9 cellular contexts compared by ENCODE assay signal in genomic region chr5:134113572-134113907, GRCh38. TPM values are rescaled to one million over a fixed set of nuclear protein-coding genes. Genes with fewer than 3 reads are reported as not detected.
DNase-seq lines count a peak whose midpoint lies in the region; TF ChIP-seq lines count a peak whose summit lies in the region.
"Had no signal": no experiment of that assay in that cellular context is flagged by ENCODE, and none has a peak within 500 bp of the region (broad histone marks: within the 10 kb centered on the region; RNA-seq: fewer than 3 reads in every experiment).

No MANE protein-coding gene starts in this region.

- no peaks in the 10 kb centered on the region for H3K9me2 ChIP-seq in PC-9 (ENCODE audit: insufficient read depth)

- CTCF ChIA-PET in CD8-positive, alpha-beta memory T cell (lab: Charles Lee): interaction anchor here (9.8 kb wide), 1 partner anchor 72 kb away, joined by 131 read pairs; no protein-coding TSS in a partner anchor
- CTCF ChIA-PET in PC-9 (lab: Charles Lee): no interaction called here

- H3K27me3 Mint-ChIP-seq in CD8-positive, alpha-beta memory T cell: no peaks in the 10 kb centered on the region

- TF ChIP-seq CTCF in PC-9 (conservative IDR thresholded peaks at IDR 0.05) (no peak), fibroblast of lung (conservative IDR thresholded peaks at IDR 0.05 in 1 of 2, IDR thresholded peaks at IDR 0.05 in 1 of 2; ENCODE audit: low read depth in 1 of 2, low read length in 2 of 2) (no peak)

- peak overlapping the region; percentile 92 to 98 (median 93) for H3K4me3 Mint-ChIP-seq in CD8-positive, alpha-beta memory T cell

- peaks cover 15 to 38% (median 21%) of the 10 kb centered on the region in 3 donors for H3K36me3 Mint-ChIP-seq in CD8-positive, alpha-beta memory T cell

- peak overlapping the region; percentile 29 for H3K27ac ChIP-seq in CD8-positive, alpha-beta memory T cell (ENCODE audit: low read depth, low read length)
- no peak overlapping the region for H3K27ac ChIP-seq in PC-9
- H3K27ac ChIP-seq in fibroblast of lung (ENCODE audit: insufficient read depth, low read length): no peak overlapping the region

- peak overlapping the region; percentile 72 for H3K4me3 ChIP-seq in CD8-positive, alpha-beta memory T cell (ENCODE audit: low read length)
- H3K4me3 ChIP-seq in PC-9: peak overlapping the region; percentile 90; the same call in 1 of the 2 replicates
- peak overlapping the region in 1 of 4 experiments; percentile 62 for H3K4me3 ChIP-seq in fibroblast of lung (replicated peaks in 1 of 4; ENCODE audit: control extremely low read depth in 1 of 4, insufficient read depth in 1 of 4, low read depth in 3 of 4, low read length in 4 of 4)

- no TSS peak for BruUV-seq in PC-9 (replicated peaks; lab: Mats Ljungman, UMichigan)

- H3K9me3 Mint-ChIP-seq in CD8-positive, alpha-beta memory T cell: peaks cover 0 to 2% (median 0%) of the 10 kb centered on the region in 5 donors

- no peaks in the 10 kb centered on the region for H3K9me3 ChIP-seq in CD8-positive, alpha-beta memory T cell (ENCODE audit: low read length)
- no peaks in the 10 kb centered on the region for H3K9me3 ChIP-seq in PC-9 (ENCODE audit: insufficient read depth, low read depth)
- no peaks in the 10 kb centered on the region for H3K9me3 ChIP-seq in fibroblast of lung (ENCODE audit: control insufficient read depth, insufficient read depth, low read depth, low read length)

- H3K79me2 ChIP-seq in PC-9 (ENCODE audit: low read depth) (no peaks in the 10 kb centered on the region), fibroblast of lung (ENCODE audit: control insufficient read depth, insufficient read depth, low read length) (no peaks in the 10 kb centered on the region)

- H4K20me1 ChIP-seq in PC-9 (ENCODE audit: insufficient read depth): no peaks in the 10 kb centered on the region
- no peaks in the 10 kb centered on the region for H4K20me1 ChIP-seq in fibroblast of lung (ENCODE audit: control insufficient read depth, extremely low read depth, insufficient read depth, low read length)

- POLR2A ChIA-PET in CD8-positive, alpha-beta memory T cell (lab: Charles Lee): interaction anchor here (1.1 to 15.6 kb wide), 3 partner anchors 15 to 64 kb away, joined by 3 to 272 read pairs (median 16); no protein-coding TSS in a partner anchor
- POLR2A ChIA-PET in PC-9 (lab: Charles Lee; ENCODE audit: unreplicated experiment): no interaction called here

- peaks cover 54% of the 10 kb centered on the region for H3K4me1 ChIP-seq in CD8-positive, alpha-beta memory T cell (ENCODE audit: insufficient read depth, low read length)
- H3K4me1 ChIP-seq in PC-9 (replicated peaks; ENCODE audit: insufficient read depth): 0 out of 2 replicates have a peak, but pooled peaks cover 6% of the 10 kb centered on the region
- peaks cover 4% of the 10 kb centered on the region for H3K4me1 ChIP-seq in fibroblast of lung (ENCODE audit: control insufficient read depth, extremely low read depth, insufficient read depth, low read length)

- H3K36me3 ChIP-seq in CD8-positive, alpha-beta memory T cell (ENCODE audit: insufficient read depth, low read length): peaks cover 29% of the 10 kb centered on the region
- no peaks in the 10 kb centered on the region for H3K36me3 ChIP-seq in PC-9 (ENCODE audit: low read depth)
- H3K36me3 ChIP-seq in fibroblast of lung (ENCODE audit: control insufficient read depth, insufficient read depth, low read length): no peaks in the 10 kb centered on the region

- H3K4me1 Mint-ChIP-seq in CD8-positive, alpha-beta memory T cell: peaks cover 49 to 71% (median 53%) of the 10 kb centered on the region in 3 donors

- H2AFZ ChIP-seq in PC-9: no peak overlapping the region
- no peak overlapping the region for H2AFZ ChIP-seq in fibroblast of lung (ENCODE audit: low read length)

- H3K4me2 ChIP-seq in PC-9 (peak overlapping the region; percentile 98), fibroblast of lung (ENCODE audit: extremely low read depth, insufficient read depth, low read length) (peak overlapping the region; percentile 86)

- H3K27ac Mint-ChIP-seq in CD8-positive, alpha-beta memory T cell: peak overlapping the region; percentile 89 to 99 (median 96)

- no peaks in the 10 kb centered on the region for H3K27me3 ChIP-seq in CD8-positive, alpha-beta memory T cell (ENCODE audit: insufficient read depth, low read length, poor library complexity, severe bottlenecking)
- H3K27me3 ChIP-seq in PC-9 (ENCODE audit: insufficient read depth, low read depth) (no peaks in the 10 kb centered on the region), fibroblast of lung (ENCODE audit: control insufficient read depth, insufficient read depth, low read length) (no peaks in the 10 kb centered on the region)

- H3K9ac ChIP-seq in fibroblast of lung (ENCODE audit: insufficient read depth, low read length): no peak overlapping the region

- peaks cover 15% of the 10 kb centered on the region; the same call in 1 of the 2 replicates for H3F3A ChIP-seq in PC-9 (ENCODE audit: insufficient read depth, low read depth)

- intact Hi-C loops in PC-9 (cut with micrococcal nuclease; ENCODE audit: unreplicated experiment): no loop called here

- peak in 1 of 5 donors; percentile 45 for DNase-seq in CD8-positive, alpha-beta memory T cell
- no peak for DNase-seq in PC-9
- DNase-seq in fibroblast of lung (ENCODE audit: low read depth in 2 of 2): no peak
- peak; percentile 51 for DNase-seq in retina
- no peak for DNase-seq in A172 (ENCODE audit: low spot score)
- DNase-seq in SHP77 (lab: John Stamatoyannopoulos, UW): no peak
- DNase-seq in HK-2 (ENCODE audit: unreplicated experiment): no peak
- DNase-seq in NCI-H345 (lab: John Stamatoyannopoulos, UW): no peak
- DNase-seq: NCI-H2171 had no signal

RNA-seq across cellular contexts. Expression of gene TCF7, which starts 0.9 kb away (rescaled TPM):
- total RNA-seq in CD8-positive, alpha-beta memory T cell: 10 to 100 TPM; 85.2 to 89.7 TPM
- 344 TPM for polyA plus RNA-seq in CD8-positive, alpha-beta memory T cell
- total RNA-seq in PC-9 (2021) (8.9 and 13.0 TPM in 2 replicates), fibroblast of lung (1.0 and 3.1 TPM in 2 replicates)
- polyA plus RNA-seq in fibroblast of lung: 3.3 and 17.3 TPM in 2 replicates
- 6.6 and 28.9 TPM in 2 replicates for polyA plus RNA-seq in fibroblast of lung (2012)
- 18.5 and 58.5 TPM in 2 replicates for polyA minus RNA-seq in fibroblast of lung (ENCODE audit: low replicate concordance)
- total RNA-seq in A172 (2014; rRNA removed; shearing (Covaris generic)): 3.8 and 4.8 TPM in 2 replicates
